Comparison of ENCODE assay signal across 17 cellular contexts in the genomic region with DNA sequence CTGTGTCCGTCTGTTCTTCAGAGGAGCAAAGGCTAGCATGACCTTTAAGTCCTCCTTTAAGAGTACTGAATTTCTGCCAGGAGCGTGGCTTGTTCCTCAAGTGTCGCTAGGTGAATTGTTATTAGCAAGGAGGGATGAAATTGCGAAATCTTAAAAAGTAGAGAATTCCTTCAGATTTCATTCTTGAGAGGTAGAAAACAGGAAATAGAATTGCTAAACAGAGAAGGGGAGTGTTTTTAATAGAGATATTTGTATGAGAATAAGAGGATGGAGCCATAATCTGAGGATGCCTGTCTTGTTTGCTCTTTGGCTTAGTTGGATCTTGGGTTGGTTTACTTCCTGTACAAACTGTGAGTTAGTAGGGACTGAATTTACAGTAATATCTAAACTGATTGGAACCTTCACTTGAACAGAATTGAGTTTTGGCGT. TPM values are rescaled to one million over a fixed set of nuclear protein-coding genes. Genes with fewer than 3 reads are reported as not detected.
DNase-seq lines count a peak whose midpoint lies in the region; ATAC-seq and TF ChIP-seq lines count a peak whose summit lies in the region.
"Had no signal": no experiment of that assay in that cellular context is flagged by ENCODE, and none has a peak within 500 bp of the region (broad histone marks: within the 10 kb centered on the region; RNA-seq: fewer than 3 reads in every experiment).

No MANE protein-coding gene starts in this region.

- POLR2A ChIA-PET in PC-9 (lab: Charles Lee; ENCODE audit: unreplicated experiment): no interaction called here

- no peaks in the 10 kb centered on the region for H3K9me3 ChIP-seq in PC-9 (ENCODE audit: insufficient read depth, low read depth)
- no peaks in the 10 kb centered on the region for H3K9me3 ChIP-seq in fibroblast of lung (ENCODE audit: control insufficient read depth, insufficient read depth, low read depth, low read length)
- H3K9me3 ChIP-seq in osteoblast (ENCODE audit: low read depth, low read length): no peaks in the 10 kb centered on the region

- H2AFZ ChIP-seq in GM23338 (no peak overlapping the region), PC-9 (no peak overlapping the region), fibroblast of lung (ENCODE audit: low read length) (no peak overlapping the region), osteoblast (ENCODE audit: low read length) (no peak overlapping the region)

- H3K4me3 ChIP-seq in GM23338 (no peak overlapping the region), PC-9 (no peak overlapping the region), fibroblast of lung (replicated peaks in 1 of 4; ENCODE audit: control extremely low read depth in 1 of 4, insufficient read depth in 1 of 4, low read depth in 3 of 4, low read length in 4 of 4) (no peak overlapping the region), osteoblast (ENCODE audit: insufficient read depth, low read length) (no peak overlapping the region)
- H3K4me3 ChIP-seq: skin epidermis had no signal

- no peaks in the 10 kb centered on the region for H3F3A ChIP-seq in GM23338 (replicated peaks; ENCODE audit: low read depth)
- H3F3A ChIP-seq in PC-9 (ENCODE audit: insufficient read depth, low read depth): peaks cover 28% of the 10 kb centered on the region; the same call in 1 of the 2 replicates

- H3K4me1 Mint-ChIP-seq in GM23338: peaks cover 16% of the 10 kb centered on the region

- H3K79me2 ChIP-seq in GM23338 (replicated peaks; ENCODE audit: insufficient read depth) (peaks cover 82% of the 10 kb centered on the region), PC-9 (ENCODE audit: low read depth) (peaks cover 18% of the 10 kb centered on the region; the same call in 1 of the 2 replicates), fibroblast of lung (ENCODE audit: control insufficient read depth, insufficient read depth, low read length) (peaks cover 21% of the 10 kb centered on the region), osteoblast (ENCODE audit: insufficient read depth, low read length) (peaks cover 73% of the 10 kb centered on the region)

- no peak overlapping the region for H3K27ac Mint-ChIP-seq in GM23338
- H3K27ac Mint-ChIP-seq: activated naive CD8-positive, alpha-beta T cell had no signal

- H3K4me2 ChIP-seq in GM23338 (no peak overlapping the region), PC-9 (peak overlapping the region; percentile 16; the same call in 1 of the 2 replicates), fibroblast of lung (ENCODE audit: extremely low read depth, insufficient read depth, low read length) (peak overlapping the region; percentile 15), osteoblast (ENCODE audit: insufficient read depth, low read length) (no peak overlapping the region)

- H3K27ac ChIP-seq in GM23338 (ENCODE audit: low read depth) (0 out of 2 replicates have a peak overlapping the region, but pooled peaks have one; percentile 26), PC-9 (0 out of 2 replicates have a peak overlapping the region, but pooled peaks have one; percentile 10), fibroblast of lung (ENCODE audit: insufficient read depth, low read length) (no peak overlapping the region), osteoblast (ENCODE audit: low read depth, low read length) (peak overlapping the region; percentile 39)
- H3K27ac ChIP-seq: skin epidermis had no signal

- no peaks in the 10 kb centered on the region for H3K27me3 ChIP-seq in GM23338 (ENCODE audit: insufficient read depth)
- H3K27me3 ChIP-seq in PC-9 (ENCODE audit: insufficient read depth, low read depth): no peaks in the 10 kb centered on the region
- no peaks in the 10 kb centered on the region for H3K27me3 ChIP-seq in fibroblast of lung (ENCODE audit: control insufficient read depth, insufficient read depth, low read length)
- H3K27me3 ChIP-seq in osteoblast (ENCODE audit: insufficient read depth, low read length): no peaks in the 10 kb centered on the region

- no TSS peak for BruUV-seq in PC-9 (replicated peaks; lab: Mats Ljungman, UMichigan)

- H3K4me1 ChIP-seq in GM23338 (ENCODE audit: insufficient read depth): peaks cover 13% of the 10 kb centered on the region; the same call in 1 of the 2 replicates
- H3K4me1 ChIP-seq in PC-9 (replicated peaks; ENCODE audit: insufficient read depth): peaks cover 17% of the 10 kb centered on the region
- peaks cover 7% of the 10 kb centered on the region for H3K4me1 ChIP-seq in fibroblast of lung (ENCODE audit: control insufficient read depth, extremely low read depth, insufficient read depth, low read length)
- peaks cover 21% of the 10 kb centered on the region for H3K4me1 ChIP-seq in osteoblast (ENCODE audit: insufficient read depth, low read length)

- no peak overlapping the region for H3K4me3 Mint-ChIP-seq in GM23338
- H3K4me3 Mint-ChIP-seq: activated naive CD8-positive, alpha-beta T cell; immature natural killer cell had no signal

- DNase-seq in GM23338 (ENCODE audit: low spot score): no peak
- no peak for DNase-seq in PC-9
- peak in 1 of 2 donors; percentile 29 for DNase-seq in fibroblast of lung (ENCODE audit: low read depth in 2 of 2)
- DNase-seq in osteoblast (ENCODE audit: insufficient read length, low spot score, missing footprints): peak; percentile 77
- DNase-seq in NCI-H1105 (lab: John Stamatoyannopoulos, UW): no peak
- no peak for DNase-seq in RPMI8226
- no peak for DNase-seq in mucosa of gallbladder (ENCODE audit: low spot score)
- no peak for DNase-seq in SKM-1 treated with dmso at 0.1 percent for 144 hours (lab: John Stamatoyannopoulos, UW; ENCODE audit: unreplicated experiment)
- DNase-seq: caudate nucleus, GF-D8, immature natural killer cell, midbrain, NCI-H1105 treated with DMSO at 0.1 percent for 48 hours, nucleus accumbens, T-helper 9 cell had no signal

- CTCF ChIA-PET in PC-9 (lab: Charles Lee): interaction anchor here (0.6 to 1.1 kb wide), 3 partner anchors 31 to 897 kb away, joined by 3 to 8 read pairs (median 3); no protein-coding TSS in a partner anchor

- H3K9me2 ChIP-seq in GM23338 (ENCODE audit: insufficient read depth): no peaks in the 10 kb centered on the region
- H3K9me2 ChIP-seq in PC-9 (ENCODE audit: insufficient read depth): no peaks in the 10 kb centered on the region

- H4K20me1 ChIP-seq in GM23338 (replicated peaks; ENCODE audit: insufficient read depth) (peaks cover 7% of the 10 kb centered on the region), PC-9 (ENCODE audit: insufficient read depth) (peaks cover 11% of the 10 kb centered on the region; the same call in 1 of the 2 replicates), fibroblast of lung (ENCODE audit: control insufficient read depth, extremely low read depth, insufficient read depth, low read length) (no peaks in the 10 kb centered on the region), osteoblast (ENCODE audit: insufficient read depth, low read length) (peaks cover 10% of the 10 kb centered on the region)

- ATAC-seq in GM23338: no peak

- no peak overlapping the region for H3K9ac ChIP-seq in fibroblast of lung (ENCODE audit: insufficient read depth, low read length)

- no peaks in the 10 kb centered on the region for H3K27me3 Mint-ChIP-seq in GM23338 (ENCODE audit: insufficient read depth, low read depth, poor library complexity)
- H3K27me3 Mint-ChIP-seq: activated naive CD8-positive, alpha-beta T cell had no signal

- peaks cover 4% of the 10 kb centered on the region for H3K9me3 Mint-ChIP-seq in GM23338
- H3K9me3 Mint-ChIP-seq: immature natural killer cell had no signal

- TF ChIP-seq CTCF in GM23338 (conservative IDR thresholded peaks at IDR 0.05; ENCODE audit: low read depth in 2 of 2) (no peak), PC-9 (conservative IDR thresholded peaks at IDR 0.05) (no peak), fibroblast of lung (conservative IDR thresholded peaks at IDR 0.05 in 1 of 2, IDR thresholded peaks at IDR 0.05 in 1 of 2; ENCODE audit: low read depth in 1 of 2, low read length in 2 of 2) (no peak), osteoblast (IDR thresholded peaks at IDR 0.05; ENCODE audit: extremely low read depth, low read depth, low read length) (no peak)

- H3K36me3 Mint-ChIP-seq in GM23338 (ENCODE audit: low read depth): peaks cover 9% of the 10 kb centered on the region; the same call in 2 of the 3 replicates
- H3K36me3 Mint-ChIP-seq: immature natural killer cell had no signal

- intact Hi-C loops in PC-9 (cut with micrococcal nuclease; ENCODE audit: unreplicated experiment): no loop called here

- H3K36me3 ChIP-seq in GM23338 (ENCODE audit: insufficient read depth) (no peaks in the 10 kb centered on the region), PC-9 (ENCODE audit: low read depth) (no peaks in the 10 kb centered on the region), fibroblast of lung (ENCODE audit: control insufficient read depth, insufficient read depth, low read length) (no peaks in the 10 kb centered on the region), osteoblast (ENCODE audit: insufficient read depth, low read length) (no peaks in the 10 kb centered on the region)

RNA-seq across cellular contexts. Expression of a gene that starts 39.2 kb away (rescaled TPM):
- 77.7 and 80.3 TPM in 2 replicates for total RNA-seq in GM23338 (2014; rRNA removed; shearing (Covaris generic))
- polyA plus RNA-seq in GM23338 (2016; fragmentation: Nextera tagmentation; extraction: Ambion mirVana): 35.1 and 37.6 TPM in 2 replicates
- total RNA-seq in PC-9 (2021): 49.5 and 52.0 TPM in 2 replicates
- total RNA-seq in fibroblast of lung: 22.0 and 27.7 TPM in 2 replicates
- 29.6 and 46.1 TPM in 2 replicates for polyA plus RNA-seq in fibroblast of lung
- 17.8 and 27.5 TPM in 2 replicates for polyA plus RNA-seq in fibroblast of lung (2012)
- 7.6 and 11.6 TPM in 2 replicates for polyA minus RNA-seq in fibroblast of lung (ENCODE audit: low replicate concordance)
- total RNA-seq in osteoblast: 18.6 and 22.1 TPM in 2 replicates
- total RNA-seq in mucosa of gallbladder: 19.0 TPM

Comparison
In these comparisons a context has a peak if more than half of its experiments do, and no peak if none do; other contexts are left out.
1. H3K4me2 ChIP-seq: peak in PC-9 (single experiment) and fibroblast of lung (single experiment); none in GM23338 (single experiment) and osteoblast (single experiment).